8 cellular contexts compared by ENCODE assay signal in the genomic region with DNA sequence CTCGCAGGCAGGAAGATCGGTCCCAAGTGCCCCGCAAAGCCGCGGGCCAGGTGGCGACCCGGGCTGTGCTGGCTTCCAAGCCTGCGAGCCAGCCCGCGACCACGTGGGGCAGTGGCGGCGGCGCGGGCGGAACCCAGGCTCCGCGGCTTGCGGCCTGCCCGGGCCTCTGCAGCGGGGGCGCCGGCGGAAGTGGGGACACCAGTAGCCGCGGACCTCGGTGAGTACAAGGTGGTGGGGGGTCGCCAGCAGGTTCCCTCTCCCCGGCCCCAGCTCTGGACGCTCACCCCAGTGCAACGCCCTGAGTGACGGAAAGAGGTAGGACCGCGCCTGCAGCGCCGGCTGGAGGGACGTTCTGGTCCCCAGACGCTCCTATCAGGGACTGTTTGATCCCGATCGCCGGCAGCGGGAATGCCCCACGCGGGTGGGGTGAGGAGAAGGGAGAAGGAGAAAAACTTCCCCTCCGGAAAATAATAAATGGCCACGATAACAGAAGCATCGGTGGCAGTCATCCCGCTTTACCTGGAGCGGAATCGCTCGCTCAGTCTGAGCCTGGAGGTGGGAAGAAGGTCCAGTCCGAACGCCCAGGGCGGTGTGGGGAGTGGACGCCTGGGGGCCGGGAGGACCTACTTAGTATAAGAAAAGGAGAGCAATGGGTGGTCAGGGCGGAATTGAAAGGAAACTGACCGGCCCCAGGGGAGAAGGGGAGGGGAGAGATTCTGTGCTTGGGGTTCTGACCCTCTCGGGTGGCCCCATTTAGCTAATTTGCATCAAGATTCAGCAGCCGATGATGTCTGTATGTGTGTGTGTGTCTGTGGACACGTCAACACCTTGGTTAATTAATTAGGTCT. TPM values are rescaled to one million over a fixed set of nuclear protein-coding genes. Genes with fewer than 3 reads are reported as not detected.
DNase-seq lines count a peak whose midpoint lies in the region; ATAC-seq, FAIRE-seq and TF ChIP-seq lines count a peak whose summit lies in the region.

TSS of gene GEMIN7 (plus strand) at position 198 of the 848 bp plus-strand sequence. CDS start 10,855 bp downstream, outside the sequence.

- peak within 1 kb of the TSS; percentile 88 for H3K4me3 ChIP-seq in CD4-positive, CD25-positive, alpha-beta regulatory T cell (ENCODE audit: low read depth, low read length)
- H3K4me3 ChIP-seq in WERI-Rb-1 (ENCODE audit: low read depth, low read length) = peak within 1 kb of the TSS; percentile 99
- H3K4me3 ChIP-seq in breast epithelium = peak within 1 kb of the TSS; percentile 76 to 91 (median 77)
- peak within 1 kb of the TSS; percentile 96 for H3K4me3 ChIP-seq in smooth muscle cell

- H3K27ac ChIP-seq in CD4-positive, CD25-positive, alpha-beta regulatory T cell (ENCODE audit: insufficient read depth, low read length, poor library complexity, severe bottlenecking) = peak within 1 kb of the TSS; percentile 72
- H3K27ac ChIP-seq in WERI-Rb-1 (peak within 1 kb of the TSS; percentile 81), breast epithelium (peak within 1 kb of the TSS; percentile 57 to 78), smooth muscle cell (ENCODE audit: low read depth) (peak within 1 kb of the TSS; percentile 56)

- H3K27ac Mint-ChIP-seq in CD4-positive, CD25-positive, alpha-beta regulatory T cell = peak within 1 kb of the TSS; percentile 94 to 96 (median 95)

- H3K9ac ChIP-seq in smooth muscle cell (ENCODE audit: low read depth) = peak within 1 kb of the TSS; percentile 88

- peaks cover 10% of the 10 kb centered on the region for H3K36me3 Mint-ChIP-seq in CD4-positive, CD25-positive, alpha-beta regulatory T cell

- 1% methylated on average over 57 of the region's 61 CpGs for WGBS in smooth muscle cell (ENCODE audit: low lambda C conversion rate)

- peak within 1 kb of the TSS; percentile 94 for H2AFZ ChIP-seq in smooth muscle cell (ENCODE audit: low read depth)

- H3K4me2 ChIP-seq in smooth muscle cell = peak within 1 kb of the TSS; percentile 92

- FAIRE-seq in H54 (lab: Jason Lieb, UNC) = no peak

- peak; percentile 64 to 87 (median 77) for DNase-seq in CD4-positive, CD25-positive, alpha-beta regulatory T cell
- DNase-seq in H54 (ENCODE audit: insufficient read length, low spot score) = peak; percentile 67
- DNase-seq in NCI-H2171 (lab: John Stamatoyannopoulos, UW) = peak; percentile 88
- peak; percentile 82 for DNase-seq in WERI-Rb-1
- peak; percentile 55 to 77 for DNase-seq in breast epithelium (ENCODE audit: low spot score in 2 of 2)
- DNase-seq in iPS-NIHi11 (ENCODE audit: low spot score) = peak; percentile 83
- DNase-seq in smooth muscle cell (lab: John Stamatoyannopoulos, UW; ENCODE audit: unreplicated experiment) = peak; percentile 34

- H3K4me3 Mint-ChIP-seq in CD4-positive, CD25-positive, alpha-beta regulatory T cell = peak within 1 kb of the TSS; percentile 90 to 97 (median 92)

- TF ChIP-seq POLR2A in H54 (IDR thresholded peaks at IDR 0.05; ENCODE audit: low read depth, low read length) = peak; percentile 57
- TF ChIP-seq POLR2A in breast epithelium (IDR thresholded peaks at IDR 0.05) = no peak

- H3K4me1 ChIP-seq in CD4-positive, CD25-positive, alpha-beta regulatory T cell (ENCODE audit: control insufficient read depth, insufficient read depth, low read length, poor library complexity, severe bottlenecking) = peaks cover 43% of the 10 kb centered on the region
- H3K4me1 ChIP-seq in breast epithelium = peaks cover 0 to 5% of the 10 kb centered on the region in 2 donors
- peaks cover 30% of the 10 kb centered on the region for H3K4me1 ChIP-seq in smooth muscle cell (ENCODE audit: low read depth)

- peaks cover 0 to 1% (median 0%) of the 10 kb centered on the region in 7 donors for H3K9me3 Mint-ChIP-seq in CD4-positive, CD25-positive, alpha-beta regulatory T cell

- H3F3A ChIP-seq in smooth muscle cell (ENCODE audit: low read depth) = peaks cover 16% of the 10 kb centered on the region

- H3K36me3 ChIP-seq in CD4-positive, CD25-positive, alpha-beta regulatory T cell (ENCODE audit: control insufficient read depth, insufficient read depth, low read length) = peaks cover 9% of the 10 kb centered on the region
- peaks cover 16% of the 10 kb centered on the region for H3K36me3 ChIP-seq in WERI-Rb-1
- H3K36me3 ChIP-seq in breast epithelium = no peaks in the 10 kb centered on the region
- no peaks in the 10 kb centered on the region for H3K36me3 ChIP-seq in smooth muscle cell (ENCODE audit: low read depth)

- peaks cover 6 to 63% (median 26%) of the 10 kb centered on the region in 4 donors for H3K4me1 Mint-ChIP-seq in CD4-positive, CD25-positive, alpha-beta regulatory T cell

- no peaks in the 10 kb centered on the region for H3K9me3 ChIP-seq in CD4-positive, CD25-positive, alpha-beta regulatory T cell (ENCODE audit: control insufficient read depth in 2 of 2, low read length in 2 of 2)
- H3K9me3 ChIP-seq in WERI-Rb-1 (ENCODE audit: severe bottlenecking) = no peaks in the 10 kb centered on the region
- H3K9me3 ChIP-seq in breast epithelium = no peaks in the 10 kb centered on the region
- H3K9me3 ChIP-seq in smooth muscle cell (replicated peaks; ENCODE audit: low read depth) = no peaks in the 10 kb centered on the region

- intact Hi-C loops in breast epithelium (cut with DNase I; ENCODE audit: low total_unique reads) = no loop called here

- no peaks in the 10 kb centered on the region for H3K27me3 Mint-ChIP-seq in CD4-positive, CD25-positive, alpha-beta regulatory T cell

- TF ChIP-seq CTCF in WERI-Rb-1 (IDR thresholded peaks at IDR 0.05; ENCODE audit: low read depth, low read length) = no peak
- peak in 1 of 3 donors; percentile 25 for TF ChIP-seq CTCF in breast epithelium (IDR thresholded peaks at IDR 0.05)
- no peak for TF ChIP-seq CTCF in smooth muscle cell (IDR thresholded peaks at IDR 0.05; ENCODE audit: borderline replicate concordance, insufficient read depth, poor library complexity, severe bottlenecking)

- peaks cover 5% of the 10 kb centered on the region for H4K20me1 ChIP-seq in smooth muscle cell (ENCODE audit: low read depth)

- ATAC-seq in CD4-positive, CD25-positive, alpha-beta regulatory T cell (ENCODE audit: low read depth in 2 of 2) = peak; percentile 70 to 77
- no peak for ATAC-seq in GM21576 (IDR thresholded peaks at IDR 0.05; ENCODE audit: unreplicated experiment)

- peaks cover 46% of the 10 kb centered on the region for H3K79me2 ChIP-seq in smooth muscle cell (ENCODE audit: low read depth)

- no peaks in the 10 kb centered on the region for H3K27me3 ChIP-seq in CD4-positive, CD25-positive, alpha-beta regulatory T cell (ENCODE audit: control insufficient read depth, insufficient read depth, low read length)
- H3K27me3 ChIP-seq in WERI-Rb-1 (ENCODE audit: insufficient read depth, low read depth, severe bottlenecking) (no peaks in the 10 kb centered on the region), breast epithelium (no peaks in the 10 kb centered on the region), smooth muscle cell (ENCODE audit: low read depth) (no peaks in the 10 kb centered on the region)

RNA-seq across cellular contexts. Expression of gene GEMIN7, which starts in this region (rescaled TPM):
- total RNA-seq in CD4-positive, CD25-positive, alpha-beta regulatory T cell = 6.6 TPM
- polyA plus RNA-seq in CD4-positive, CD25-positive, alpha-beta regulatory T cell = 10 to 100 TPM; 64.6 to 93.1 (median 79.7) TPM
- total RNA-seq in breast epithelium = 10 to 100 TPM; 21.3 to 35.1 (median 22.1) TPM
- total RNA-seq in smooth muscle cell = 29.4 and 50.6 TPM in 2 replicates
- polyA plus RNA-seq in smooth muscle cell = 66.5 and 67.0 TPM in 2 replicates

Comparison
In these comparisons a context has a peak if more than half of its experiments do, and no peak if none do; other contexts are left out.
1. DNase-seq: peak in every context shown above with its lines; median percentile 88 in NCI-H2171; 83 in iPS-NIHi11; 82 in WERI-Rb-1; 77 in CD4-positive, CD25-positive, alpha-beta regulatory T cell; 67 in H54; 66 in breast epithelium; 34 in smooth muscle cell.